11 cellular contexts compared by ENCODE assay signal in genomic region chr12:3988519-3989217, GRCh38.
DNase-seq lines count a peak whose midpoint lies in the region; ATAC-seq and TF ChIP-seq lines count a peak whose summit lies in the region.
"Had no signal": no experiment of that assay in that cellular context is flagged by ENCODE, and none has a peak within 500 bp of the region (broad histone marks: within the 10 kb centered on the region; RNA-seq: fewer than 3 reads in every experiment).

No MANE protein-coding gene starts in this region.

- peaks cover 0 to 2% of the 10 kb centered on the region in 2 donors for H3K27me3 ChIP-seq in aorta (ENCODE audit: control insufficient read depth in 1 of 2, insufficient read depth in 2 of 2, low read length in 1 of 2)

- peaks cover 5% of the 10 kb centered on the region for H3K9me3 ChIP-seq in mucosa of descending colon
- no peaks in the 10 kb centered on the region for H3K9me3 ChIP-seq in aorta (ENCODE audit: control insufficient read depth, low read length)

- peak overlapping the region; percentile 16 for H3K4me3 Mint-ChIP-seq in activated CD4-positive, alpha-beta T cell treated with anti-CD3 and anti-CD28 coated beads, Interleukin-2, amount 10 ng/mL, durations not matched to agents 7 days and 5 days
- no peak overlapping the region for H3K4me3 Mint-ChIP-seq in WTC11
- H3K4me3 Mint-ChIP-seq: endodermal cell had no signal

- 66 to 68% methylated on average over 4 of the region's 4 CpGs for WGBS in aorta, 2 donors

- H3K9me3 Mint-ChIP-seq in activated CD4-positive, alpha-beta T cell treated with anti-CD3 and anti-CD28 coated beads, Interleukin-2, amount 10 ng/mL, durations not matched to agents 7 days and 5 days: peaks cover 4% of the 10 kb centered on the region
- H3K9me3 Mint-ChIP-seq in WTC11: no peaks in the 10 kb centered on the region

- no peaks in the 10 kb centered on the region for H3K4me1 ChIP-seq in mucosa of descending colon (ENCODE audit: low read depth)
- no peaks in the 10 kb centered on the region for H3K4me1 ChIP-seq in aorta (ENCODE audit: control insufficient read depth in 1 of 2, insufficient read depth in 2 of 2, low read length in 2 of 2)

- peaks cover 1% of the 10 kb centered on the region for H3K27me3 Mint-ChIP-seq in activated CD4-positive, alpha-beta T cell treated with anti-CD3 and anti-CD28 coated beads, Interleukin-2, amount 10 ng/mL, durations not matched to agents 7 days and 5 days
- H3K27me3 Mint-ChIP-seq in WTC11 (ENCODE audit: low read depth): peaks cover 4% of the 10 kb centered on the region; the same call in 1 of the 2 replicates

- POLR2A ChIA-PET in activated CD4-positive, alpha-beta T cell treated with anti-CD3 and anti-CD28 coated beads, Interleukin-2, amount 10 ng/mL, durations not matched to agents 7 days and 5 days (lab: Charles Lee): no interaction called here
- POLR2A ChIA-PET in WTC11 (lab: Charles Lee): no interaction called here

- H3K4me3 ChIP-seq in mucosa of descending colon (no peak overlapping the region), aorta (ENCODE audit: low read length in 2 of 2) (no peak overlapping the region)

- TF ChIP-seq CTCF in mucosa of descending colon (IDR thresholded peaks at IDR 0.05) (no peak), WTC11 (IDR thresholded peaks at IDR 0.05) (no peak)

- H3K36me3 ChIP-seq in mucosa of descending colon (ENCODE audit: low read depth) (no peaks in the 10 kb centered on the region), aorta (ENCODE audit: control insufficient read depth in 1 of 2, insufficient read depth in 2 of 2, low read length in 1 of 2) (no peaks in the 10 kb centered on the region)

- no peak overlapping the region for H3K27ac ChIP-seq in aorta (ENCODE audit: low read depth in 1 of 2, low read length in 2 of 2)

- H3K36me3 Mint-ChIP-seq in activated CD4-positive, alpha-beta T cell treated with anti-CD3 and anti-CD28 coated beads, Interleukin-2, amount 10 ng/mL, durations not matched to agents 7 days and 5 days (ENCODE audit: low read depth): no peaks in the 10 kb centered on the region
- H3K36me3 Mint-ChIP-seq in WTC11: no peaks in the 10 kb centered on the region

- peak; percentile 44 for DNase-seq in ELF-1 (ENCODE audit: low read depth, low spot score)
- peak; percentile 49 for DNase-seq in activated CD4-positive, alpha-beta T cell treated with anti-CD3 and anti-CD28 coated beads, Interleukin-2, amount 10 ng/mL, durations not matched to agents 7 days and 5 days
- DNase-seq in mucosa of descending colon: no peak
- no peak for DNase-seq in HuH-7 (ENCODE audit: low spot score)
- no peak for DNase-seq in aorta
- no peak for DNase-seq in WTC11 (ENCODE audit: low spot score)
- DNase-seq: endodermal cell, NCI-H1417 treated with DMSO at 0.1 percent for 48 hours had no signal

- H3K4me1 Mint-ChIP-seq in activated CD4-positive, alpha-beta T cell treated with anti-CD3 and anti-CD28 coated beads, Interleukin-2, amount 10 ng/mL, durations not matched to agents 7 days and 5 days: peaks cover 25% of the 10 kb centered on the region
- peaks cover 3% of the 10 kb centered on the region; the same call in 1 of the 2 replicates for H3K4me1 Mint-ChIP-seq in WTC11

- CTCF ChIA-PET in activated CD4-positive, alpha-beta T cell treated with anti-CD3 and anti-CD28 coated beads, Interleukin-2, amount 10 ng/mL, durations not matched to agents 7 days and 5 days (lab: Charles Lee): interaction anchor here (0.6 to 2.7 kb wide), 12 partner anchors 9 to 289 kb away, joined by 3 to 10 read pairs (median 4); no protein-coding TSS in a partner anchor
- CTCF ChIA-PET in WTC11 (lab: Charles Lee): interaction anchor here (1.1 kb wide), 1 partner anchor 288 kb away, joined by 4 read pairs; no protein-coding TSS in a partner anchor

- intact Hi-C loops in mucosa of descending colon (cut with DNase I, micrococcal nuclease): no loop called here
- intact Hi-C loops in aorta (cut with DNase I): no loop called here

- ATAC-seq in GM21723 (IDR thresholded peaks at IDR 0.05; ENCODE audit: unreplicated experiment) (peak; percentile 66), mucosa of descending colon (peak; percentile 60), HG02970 (IDR thresholded peaks at IDR 0.05; ENCODE audit: low FRiP score, unreplicated experiment) (no peak), aorta (ENCODE audit: low FRiP score) (no peak), WTC11 (no peak)

- H3K27ac Mint-ChIP-seq in activated CD4-positive, alpha-beta T cell treated with anti-CD3 and anti-CD28 coated beads, Interleukin-2, amount 10 ng/mL, durations not matched to agents 7 days and 5 days: peak overlapping the region; percentile 90
- no peak overlapping the region for H3K27ac Mint-ChIP-seq in WTC11
- H3K27ac Mint-ChIP-seq: endodermal cell, progenitor cell of endocrine pancreas had no signal

TF ChIP-seq in WTC11, 78 proteins besides CTCF, POLR2A, EP300 and RAD21:
- TF ChIP-seq, protein P1, sequence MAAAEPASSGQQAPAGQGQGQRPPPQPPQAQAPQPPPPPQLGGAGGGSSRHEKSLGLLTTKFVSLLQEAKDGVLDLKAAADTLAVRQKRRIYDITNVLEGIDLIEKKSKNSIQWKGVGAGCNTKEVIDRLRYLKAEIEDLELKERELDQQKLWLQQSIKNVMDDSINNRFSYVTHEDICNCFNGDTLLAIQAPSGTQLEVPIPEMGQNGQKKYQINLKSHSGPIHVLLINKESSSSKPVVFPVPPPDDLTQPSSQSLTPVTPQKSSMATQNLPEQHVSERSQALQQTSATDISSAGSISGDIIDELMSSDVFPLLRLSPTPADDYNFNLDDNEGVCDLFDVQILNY (CRISPR knock-in tag; IDR thresholded peaks at IDR 0.05): no peak
- TF ChIP-seq NR3C1 (CRISPR knock-in tag; conservative IDR thresholded peaks at IDR 0.05; ENCODE audit: low read depth) (no peak), SOX15 (CRISPR knock-in tag; IDR thresholded peaks at IDR 0.05) (no peak), CREB1 (CRISPR knock-in tag; IDR thresholded peaks at IDR 0.05) (no peak), KAT7 (CRISPR knock-in tag; IDR thresholded peaks at IDR 0.05; ENCODE audit: borderline replicate concordance) (no peak), SMAD4 (CRISPR knock-in tag; IDR thresholded peaks at IDR 0.05) (no peak), ZNF121 (CRISPR knock-in tag; IDR thresholded peaks at IDR 0.05) (no peak), EMX1 (CRISPR knock-in tag; IDR thresholded peaks at IDR 0.05) (no peak), AFF4 (CRISPR knock-in tag; IDR thresholded peaks at IDR 0.05; ENCODE audit: borderline replicate concordance) (no peak), FOXK1 (CRISPR knock-in tag; IDR thresholded peaks at IDR 0.05) (no peak), CREM (CRISPR knock-in tag; IDR thresholded peaks at IDR 0.05) (no peak), USF2 (CRISPR knock-in tag; IDR thresholded peaks at IDR 0.05) (no peak), IRF2 (CRISPR knock-in tag; IDR thresholded peaks at IDR 0.05; ENCODE audit: borderline replicate concordance, low read depth) (no peak)
- TF ChIP-seq, protein P2, sequence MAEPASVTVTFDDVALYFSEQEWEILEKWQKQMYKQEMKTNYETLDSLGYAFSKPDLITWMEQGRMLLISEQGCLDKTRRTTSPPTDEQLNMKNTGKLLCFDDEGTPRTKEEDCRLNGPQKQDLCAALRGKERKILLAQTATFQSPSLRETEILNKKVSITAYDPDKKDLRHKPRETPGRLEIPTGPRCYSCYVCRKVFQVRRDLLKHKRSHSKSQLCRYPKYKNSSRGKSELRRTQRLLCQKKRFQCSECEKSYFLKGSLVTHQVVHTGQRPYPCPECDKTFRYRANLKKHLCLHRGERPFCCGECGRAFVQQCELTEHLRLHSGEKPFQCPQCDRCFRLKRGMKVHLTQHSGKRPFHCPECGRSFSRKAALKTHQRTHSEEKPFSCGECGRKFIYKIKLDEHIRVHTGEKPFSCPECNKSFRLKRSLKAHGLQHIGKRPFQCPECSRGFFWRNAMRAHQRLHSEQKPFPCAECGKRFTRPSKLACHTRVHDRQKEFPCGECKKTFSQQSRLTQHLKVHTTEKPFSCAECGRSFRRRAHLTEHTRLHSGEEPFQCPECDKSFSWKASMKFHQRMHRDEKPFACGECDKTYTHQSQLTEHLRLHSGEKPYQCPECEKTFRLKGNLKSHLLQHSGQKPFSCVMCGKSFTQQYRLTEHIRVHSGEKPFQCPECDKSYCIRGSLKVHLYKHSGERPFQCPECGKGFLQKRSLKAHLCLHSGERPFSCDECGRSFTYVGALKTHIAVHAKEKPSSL (CRISPR knock-in tag; conservative IDR thresholded peaks at IDR 0.05): no peak

Comparison
In these comparisons a context has a peak if more than half of its experiments do, and no peak if none do; other contexts are left out.
1. DNase-seq: peak in ELF-1 (single experiment) and activated CD4-positive, alpha-beta T cell treated with anti-CD3 and anti-CD28 coated beads, Interleukin-2, amount 10 ng/mL, durations not matched to agents 7 days and 5 days (single experiment); none in mucosa of descending colon (0 of 3), HuH-7 (single experiment), aorta (0 of 2) and WTC11 (single experiment).
2. ATAC-seq: peak in GM21723 (single experiment) and mucosa of descending colon (single experiment); none in HG02970 (single experiment), aorta (single experiment) and WTC11 (single experiment).